In genomic region chr2:164186596-164186995, GRCh38 we compare ENCODE assay signal across 14 cellular contexts.
A peak's percentile ranks its signal among the peaks of the same experiment; 100 is the strongest.
DNase-seq lines count a peak whose midpoint lies in the region; ATAC-seq and TF ChIP-seq lines count a peak whose summit lies in the region.
"Had no signal": no experiment of that assay in that cellular context is flagged by ENCODE, and none has a peak within 500 bp of the region (broad histone marks: within the 10 kb centered on the region; RNA-seq: fewer than 3 reads in every experiment).

No MANE protein-coding gene starts in this region.

- ATAC-seq in GM18505 (IDR thresholded peaks at IDR 0.05; ENCODE audit: unreplicated experiment) (no peak), GM18870 (IDR thresholded peaks at IDR 0.05; ENCODE audit: unreplicated experiment) (no peak)
- no peak for ATAC-seq in stimulated activated naive CD8-positive, alpha-beta T cell treated with anti-CD3 and anti-CD28 coated beads, Interleukin-15, Interleukin-2, amounts not matched to agents 100 U/mL and 50 U/mL, for 24 hours
- ATAC-seq: Panc1 had no signal

- no peak for TF ChIP-seq POLR2A in GM18505 (IDR thresholded peaks at IDR 0.05; ENCODE audit: borderline replicate concordance, extremely low read depth, insufficient read depth, insufficient read length)

- peak; percentile 7 for DNase-seq in NCI-H748 (lab: John Stamatoyannopoulos, UW; ENCODE audit: unreplicated experiment)
- DNase-seq in NCI-H748 treated with DMSO at 0.1 percent for 48 hours (lab: John Stamatoyannopoulos, UW): no peak
- DNase-seq in NCI-H2029 treated with DMSO at 0.1 percent for 48 hours (lab: John Stamatoyannopoulos, UW): peak; percentile 11
- DNase-seq in astrocyte of the hippocampus (ENCODE audit: low read depth, low spot score): peak; percentile 7
- DNase-seq in renal cortical epithelial cell (ENCODE audit: low read depth): peak; percentile 29
- no peak for DNase-seq in stimulated activated naive CD8-positive, alpha-beta T cell treated with anti-CD3 and anti-CD28 coated beads, Interleukin-15, Interleukin-2, amounts not matched to agents 100 U/mL and 50 U/mL, for 24 hours
- DNase-seq: EL, NCI-H1694 treated with DMSO at 0.1 percent for 48 hours, NCI-H226, NCI-H69, Right ventricle myocardium superior had no signal

Comparison
In these comparisons a context has a peak if more than half of its experiments do, and no peak if none do; other contexts are left out.
1. DNase-seq: peak in NCI-H748 (single experiment), NCI-H2029 treated with DMSO at 0.1 percent for 48 hours (single experiment), astrocyte of the hippocampus (single experiment) and renal cortical epithelial cell (single experiment); none in NCI-H748 treated with DMSO at 0.1 percent for 48 hours (single experiment) and stimulated activated naive CD8-positive, alpha-beta T cell treated with anti-CD3 and anti-CD28 coated beads, Interleukin-15, Interleukin-2, amounts not matched to agents 100 U/mL and 50 U/mL, for 24 hours (single experiment).